1 cellular context compared by ENCODE assay signal in the genomic region with DNA sequence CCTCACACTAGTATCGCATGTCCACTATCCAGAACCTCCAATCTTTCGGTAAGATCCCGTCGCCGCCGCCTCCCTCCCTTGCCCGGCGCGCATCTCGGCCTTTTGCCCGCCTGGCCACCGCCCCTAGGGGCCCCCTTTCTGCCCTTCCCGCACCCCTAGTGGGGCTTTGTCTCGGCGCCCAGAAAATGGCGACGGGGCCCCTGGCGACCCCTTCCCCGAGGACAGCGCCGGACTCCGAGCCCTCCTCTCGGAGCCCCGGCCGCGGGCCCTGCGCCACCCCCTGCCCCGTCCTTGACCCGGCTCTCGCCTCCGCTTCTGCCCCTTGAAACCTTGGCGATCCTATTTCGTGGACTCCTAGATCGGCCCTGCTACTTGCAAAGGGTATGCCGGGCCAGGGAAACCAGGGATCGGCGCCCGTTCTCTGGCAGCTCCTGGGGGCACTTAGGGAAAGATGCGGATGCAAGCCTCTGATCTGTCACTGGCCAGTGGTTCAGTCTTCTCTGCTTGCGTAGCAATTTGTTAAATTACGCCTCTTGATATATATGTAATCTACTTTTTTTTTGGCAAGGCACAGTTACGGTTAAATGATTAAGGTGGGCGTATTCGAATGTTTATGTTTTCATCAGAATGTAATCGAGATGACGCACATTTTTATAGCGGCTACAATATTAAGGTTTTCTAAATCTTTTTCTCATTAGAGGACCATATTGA.
TF ChIP-seq lines count a peak whose summit lies in the region.

No MANE protein-coding gene starts in this region.

TF ChIP-seq in K562, 482 proteins besides CTCF, POLR2A, EP300 and RAD21 (continued from another document and continues in another):
- TF ChIP-seq, protein P1, sequence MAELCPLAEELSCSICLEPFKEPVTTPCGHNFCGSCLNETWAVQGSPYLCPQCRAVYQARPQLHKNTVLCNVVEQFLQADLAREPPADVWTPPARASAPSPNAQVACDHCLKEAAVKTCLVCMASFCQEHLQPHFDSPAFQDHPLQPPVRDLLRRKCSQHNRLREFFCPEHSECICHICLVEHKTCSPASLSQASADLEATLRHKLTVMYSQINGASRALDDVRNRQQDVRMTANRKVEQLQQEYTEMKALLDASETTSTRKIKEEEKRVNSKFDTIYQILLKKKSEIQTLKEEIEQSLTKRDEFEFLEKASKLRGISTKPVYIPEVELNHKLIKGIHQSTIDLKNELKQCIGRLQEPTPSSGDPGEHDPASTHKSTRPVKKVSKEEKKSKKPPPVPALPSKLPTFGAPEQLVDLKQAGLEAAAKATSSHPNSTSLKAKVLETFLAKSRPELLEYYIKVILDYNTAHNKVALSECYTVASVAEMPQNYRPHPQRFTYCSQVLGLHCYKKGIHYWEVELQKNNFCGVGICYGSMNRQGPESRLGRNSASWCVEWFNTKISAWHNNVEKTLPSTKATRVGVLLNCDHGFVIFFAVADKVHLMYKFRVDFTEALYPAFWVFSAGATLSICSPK (IDR thresholded peaks at IDR 0.05; ENCODE audit: borderline replicate concordance), result 0 out of 2 replicates have a peak, but pooled peaks have one; percentile 51
- TF ChIP-seq, protein P2, sequence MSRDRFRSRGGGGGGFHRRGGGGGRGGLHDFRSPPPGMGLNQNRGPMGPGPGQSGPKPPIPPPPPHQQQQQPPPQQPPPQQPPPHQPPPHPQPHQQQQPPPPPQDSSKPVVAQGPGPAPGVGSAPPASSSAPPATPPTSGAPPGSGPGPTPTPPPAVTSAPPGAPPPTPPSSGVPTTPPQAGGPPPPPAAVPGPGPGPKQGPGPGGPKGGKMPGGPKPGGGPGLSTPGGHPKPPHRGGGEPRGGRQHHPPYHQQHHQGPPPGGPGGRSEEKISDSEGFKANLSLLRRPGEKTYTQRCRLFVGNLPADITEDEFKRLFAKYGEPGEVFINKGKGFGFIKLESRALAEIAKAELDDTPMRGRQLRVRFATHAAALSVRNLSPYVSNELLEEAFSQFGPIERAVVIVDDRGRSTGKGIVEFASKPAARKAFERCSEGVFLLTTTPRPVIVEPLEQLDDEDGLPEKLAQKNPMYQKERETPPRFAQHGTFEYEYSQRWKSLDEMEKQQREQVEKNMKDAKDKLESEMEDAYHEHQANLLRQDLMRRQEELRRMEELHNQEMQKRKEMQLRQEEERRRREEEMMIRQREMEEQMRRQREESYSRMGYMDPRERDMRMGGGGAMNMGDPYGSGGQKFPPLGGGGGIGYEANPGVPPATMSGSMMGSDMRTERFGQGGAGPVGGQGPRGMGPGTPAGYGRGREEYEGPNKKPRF (IDR thresholded peaks at IDR 0.05; ENCODE audit: low read depth, low read length), result no peak
- peak; percentile 95 for TF ChIP-seq ZBTB7A (IDR thresholded peaks at IDR 0.05; ENCODE audit: borderline replicate concordance, control insufficient read depth, low read depth, low read length)
- TF ChIP-seq, protein P3, sequence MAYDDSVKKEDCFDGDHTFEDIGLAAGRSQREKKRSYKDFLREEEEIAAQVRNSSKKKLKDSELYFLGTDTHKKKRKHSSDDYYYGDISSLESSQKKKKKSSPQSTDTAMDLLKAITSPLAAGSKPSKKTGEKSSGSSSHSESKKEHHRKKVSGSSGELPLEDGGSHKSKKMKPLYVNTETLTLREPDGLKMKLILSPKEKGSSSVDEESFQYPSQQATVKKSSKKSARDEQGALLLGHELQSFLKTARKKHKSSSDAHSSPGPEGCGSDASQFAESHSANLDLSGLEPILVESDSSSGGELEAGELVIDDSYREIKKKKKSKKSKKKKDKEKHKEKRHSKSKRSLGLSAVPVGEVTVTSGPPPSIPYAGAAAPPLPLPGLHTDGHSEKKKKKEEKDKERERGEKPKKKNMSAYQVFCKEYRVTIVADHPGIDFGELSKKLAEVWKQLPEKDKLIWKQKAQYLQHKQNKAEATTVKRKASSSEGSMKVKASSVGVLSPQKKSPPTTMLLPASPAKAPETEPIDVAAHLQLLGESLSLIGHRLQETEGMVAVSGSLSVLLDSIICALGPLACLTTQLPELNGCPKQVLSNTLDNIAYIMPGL (CRISPR knock-in tag; IDR thresholded peaks at IDR 0.05), result 0 out of 2 replicates have a peak, but pooled peaks have one; percentile 29
- no peak for TF ChIP-seq BCL6 (CRISPR knock-in tag; IDR thresholded peaks at IDR 0.05)
- peak; percentile 24 to 87 (median 55) for TF ChIP-seq YY1 (IDR thresholded peaks at IDR 0.05; ENCODE audit: borderline replicate concordance in 1 of 3, control insufficient read depth in 1 of 3, extremely low read depth in 1 of 3, insufficient read depth in 3 of 3, insufficient read length in 1 of 3, insufficient replicate concordance in 2 of 3, low read depth in 1 of 3, low read length in 2 of 3)
- TF ChIP-seq, protein P4, sequence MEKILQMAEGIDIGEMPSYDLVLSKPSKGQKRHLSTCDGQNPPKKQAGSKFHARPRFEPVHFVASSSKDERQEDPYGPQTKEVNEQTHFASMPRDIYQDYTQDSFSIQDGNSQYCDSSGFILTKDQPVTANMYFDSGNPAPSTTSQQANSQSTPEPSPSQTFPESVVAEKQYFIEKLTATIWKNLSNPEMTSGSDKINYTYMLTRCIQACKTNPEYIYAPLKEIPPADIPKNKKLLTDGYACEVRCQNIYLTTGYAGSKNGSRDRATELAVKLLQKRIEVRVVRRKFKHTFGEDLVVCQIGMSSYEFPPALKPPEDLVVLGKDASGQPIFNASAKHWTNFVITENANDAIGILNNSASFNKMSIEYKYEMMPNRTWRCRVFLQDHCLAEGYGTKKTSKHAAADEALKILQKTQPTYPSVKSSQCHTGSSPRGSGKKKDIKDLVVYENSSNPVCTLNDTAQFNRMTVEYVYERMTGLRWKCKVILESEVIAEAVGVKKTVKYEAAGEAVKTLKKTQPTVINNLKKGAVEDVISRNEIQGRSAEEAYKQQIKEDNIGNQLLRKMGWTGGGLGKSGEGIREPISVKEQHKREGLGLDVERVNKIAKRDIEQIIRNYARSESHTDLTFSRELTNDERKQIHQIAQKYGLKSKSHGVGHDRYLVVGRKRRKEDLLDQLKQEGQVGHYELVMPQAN (IDR thresholded peaks at IDR 0.05; ENCODE audit: borderline replicate concordance), result peak; percentile 41; the same call in 1 of the 2 replicates
- TF ChIP-seq, protein P5, sequence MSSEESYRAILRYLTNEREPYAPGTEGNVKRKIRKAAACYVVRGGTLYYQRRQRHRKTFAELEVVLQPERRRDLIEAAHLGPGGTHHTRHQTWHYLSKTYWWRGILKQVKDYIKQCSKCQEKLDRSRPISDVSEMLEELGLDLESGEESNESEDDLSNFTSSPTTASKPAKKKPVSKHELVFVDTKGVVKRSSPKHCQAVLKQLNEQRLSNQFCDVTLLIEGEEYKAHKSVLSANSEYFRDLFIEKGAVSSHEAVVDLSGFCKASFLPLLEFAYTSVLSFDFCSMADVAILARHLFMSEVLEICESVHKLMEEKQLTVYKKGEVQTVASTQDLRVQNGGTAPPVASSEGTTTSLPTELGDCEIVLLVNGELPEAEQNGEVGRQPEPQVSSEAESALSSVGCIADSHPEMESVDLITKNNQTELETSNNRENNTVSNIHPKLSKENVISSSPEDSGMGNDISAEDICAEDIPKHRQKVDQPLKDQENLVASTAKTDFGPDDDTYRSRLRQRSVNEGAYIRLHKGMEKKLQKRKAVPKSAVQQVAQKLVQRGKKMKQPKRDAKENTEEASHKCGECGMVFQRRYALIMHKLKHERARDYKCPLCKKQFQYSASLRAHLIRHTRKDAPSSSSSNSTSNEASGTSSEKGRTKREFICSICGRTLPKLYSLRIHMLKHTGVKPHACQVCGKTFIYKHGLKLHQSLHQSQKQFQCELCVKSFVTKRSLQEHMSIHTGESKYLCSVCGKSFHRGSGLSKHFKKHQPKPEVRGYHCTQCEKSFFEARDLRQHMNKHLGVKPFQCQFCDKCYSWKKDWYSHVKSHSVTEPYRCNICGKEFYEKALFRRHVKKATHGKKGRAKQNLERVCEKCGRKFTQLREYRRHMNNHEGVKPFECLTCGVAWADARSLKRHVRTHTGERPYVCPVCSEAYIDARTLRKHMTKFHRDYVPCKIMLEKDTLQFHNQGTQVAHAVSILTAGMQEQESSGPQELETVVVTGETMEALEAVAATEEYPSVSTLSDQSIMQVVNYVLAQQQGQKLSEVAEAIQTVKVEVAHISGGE (CRISPR knock-in tag; IDR thresholded peaks at IDR 0.05), result peak in 1 of 3 experiments; percentile 14; a peak in 1 of 6 replicates
- TF ChIP-seq, protein P6, sequence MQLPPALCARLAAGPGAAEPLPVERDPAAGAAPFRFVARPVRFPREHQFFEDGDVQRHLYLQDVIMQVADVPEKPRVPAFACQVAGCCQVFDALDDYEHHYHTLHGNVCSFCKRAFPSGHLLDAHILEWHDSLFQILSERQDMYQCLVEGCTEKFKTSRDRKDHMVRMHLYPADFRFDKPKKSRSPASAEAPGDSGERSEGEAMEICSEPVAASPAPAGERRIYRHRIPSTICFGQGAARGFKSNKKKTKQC (CRISPR knock-in tag; IDR thresholded peaks at IDR 0.05), result peak; percentile 70; the same call in 1 of the 2 replicates
- no peak for TF ChIP-seq ZNF134 (CRISPR knock-in tag; conservative IDR thresholded peaks at IDR 0.05)
- TF ChIP-seq GATA2 (CRISPR knock-in tag; IDR thresholded peaks at IDR 0.05), result peak; percentile 32; the same call in 1 of the 2 replicates
- TF ChIP-seq, protein P7, sequence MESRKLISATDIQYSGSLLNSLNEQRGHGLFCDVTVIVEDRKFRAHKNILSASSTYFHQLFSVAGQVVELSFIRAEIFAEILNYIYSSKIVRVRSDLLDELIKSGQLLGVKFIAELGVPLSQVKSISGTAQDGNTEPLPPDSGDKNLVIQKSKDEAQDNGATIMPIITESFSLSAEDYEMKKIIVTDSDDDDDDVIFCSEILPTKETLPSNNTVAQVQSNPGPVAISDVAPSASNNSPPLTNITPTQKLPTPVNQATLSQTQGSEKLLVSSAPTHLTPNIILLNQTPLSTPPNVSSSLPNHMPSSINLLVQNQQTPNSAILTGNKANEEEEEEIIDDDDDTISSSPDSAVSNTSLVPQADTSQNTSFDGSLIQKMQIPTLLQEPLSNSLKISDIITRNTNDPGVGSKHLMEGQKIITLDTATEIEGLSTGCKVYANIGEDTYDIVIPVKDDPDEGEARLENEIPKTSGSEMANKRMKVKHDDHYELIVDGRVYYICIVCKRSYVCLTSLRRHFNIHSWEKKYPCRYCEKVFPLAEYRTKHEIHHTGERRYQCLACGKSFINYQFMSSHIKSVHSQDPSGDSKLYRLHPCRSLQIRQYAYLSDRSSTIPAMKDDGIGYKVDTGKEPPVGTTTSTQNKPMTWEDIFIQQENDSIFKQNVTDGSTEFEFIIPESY (CRISPR knock-in tag; IDR thresholded peaks at IDR 0.05), result 0 out of 2 replicates have a peak, but pooled peaks have one; percentile 29
- peak; percentile 55; the same call in 1 of the 2 replicates for TF ChIP-seq EP400 (IDR thresholded peaks at IDR 0.05)
- TF ChIP-seq MAFG (tag; conservative IDR thresholded peaks at IDR 0.05), result 0 out of 2 replicates have a peak, but pooled peaks have one; percentile 14
- TF ChIP-seq GATAD2A (IDR thresholded peaks at IDR 0.05), result peak; percentile 32; the same call in 1 of the 2 replicates
- no peak for TF ChIP-seq MYC (IDR thresholded peaks at IDR 0.05; ENCODE audit: low read depth, low read length)
- TF ChIP-seq MYC (CRISPR knock-in tag; IDR thresholded peaks at IDR 0.05; ENCODE audit: borderline replicate concordance, low read depth), result 0 out of 2 replicates have a peak, but pooled peaks have one; percentile 40
- no peak for TF ChIP-seq GTF2A2 (tag; IDR thresholded peaks at IDR 0.05)
- TF ChIP-seq ZFPM2 (CRISPR knock-in tag; IDR thresholded peaks at IDR 0.05), result 0 out of 2 replicates have a peak, but pooled peaks have one; percentile 64
- TF ChIP-seq ZNF696 (CRISPR knock-in tag; conservative IDR thresholded peaks at IDR 0.05), result no peak
- no peak; the same call in 1 of the 2 replicates for TF ChIP-seq ETV5 (CRISPR knock-in tag; IDR thresholded peaks at IDR 0.05; ENCODE audit: low read depth)
- TF ChIP-seq, protein P8, sequence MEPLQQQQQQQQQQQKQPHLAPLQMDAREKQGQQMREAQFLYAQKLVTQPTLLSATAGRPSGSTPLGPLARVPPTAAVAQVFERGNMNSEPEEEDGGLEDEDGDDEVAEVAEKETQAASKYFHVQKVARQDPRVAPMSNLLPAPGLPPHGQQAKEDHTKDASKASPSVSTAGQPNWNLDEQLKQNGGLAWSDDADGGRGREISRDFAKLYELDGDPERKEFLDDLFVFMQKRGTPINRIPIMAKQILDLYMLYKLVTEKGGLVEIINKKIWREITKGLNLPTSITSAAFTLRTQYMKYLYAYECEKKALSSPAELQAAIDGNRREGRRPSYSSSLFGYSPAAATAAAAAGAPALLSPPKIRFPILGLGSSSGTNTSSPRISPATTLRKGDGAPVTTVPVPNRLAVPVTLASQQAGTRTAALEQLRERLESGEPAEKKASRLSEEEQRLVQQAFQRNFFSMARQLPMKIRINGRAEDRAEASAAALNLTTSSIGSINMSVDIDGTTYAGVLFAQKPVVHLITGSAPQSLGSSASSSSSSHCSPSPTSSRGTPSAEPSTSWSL (CRISPR knock-in tag; IDR thresholded peaks at IDR 0.05; ENCODE audit: borderline replicate concordance), result 0 out of 2 replicates have a peak, but pooled peaks have one; percentile 53
- no peak for TF ChIP-seq CBX5 (IDR thresholded peaks at IDR 0.05; ENCODE audit: borderline replicate concordance, low read depth)
- peak; percentile 49 for TF ChIP-seq PCBP1 (IDR thresholded peaks at IDR 0.05; ENCODE audit: low read depth, low read length, poor library complexity, severe bottlenecking)
- TF ChIP-seq, protein P9, sequence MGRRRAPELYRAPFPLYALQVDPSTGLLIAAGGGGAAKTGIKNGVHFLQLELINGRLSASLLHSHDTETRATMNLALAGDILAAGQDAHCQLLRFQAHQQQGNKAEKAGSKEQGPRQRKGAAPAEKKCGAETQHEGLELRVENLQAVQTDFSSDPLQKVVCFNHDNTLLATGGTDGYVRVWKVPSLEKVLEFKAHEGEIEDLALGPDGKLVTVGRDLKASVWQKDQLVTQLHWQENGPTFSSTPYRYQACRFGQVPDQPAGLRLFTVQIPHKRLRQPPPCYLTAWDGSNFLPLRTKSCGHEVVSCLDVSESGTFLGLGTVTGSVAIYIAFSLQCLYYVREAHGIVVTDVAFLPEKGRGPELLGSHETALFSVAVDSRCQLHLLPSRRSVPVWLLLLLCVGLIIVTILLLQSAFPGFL (CRISPR knock-in tag; IDR thresholded peaks at IDR 0.05), result 0 out of 2 replicates have a peak, but pooled peaks have one; percentile 89
- TF ChIP-seq TEAD4 (IDR thresholded peaks at IDR 0.05; ENCODE audit: low read length), result no peak
- 0 out of 2 replicates have a peak, but pooled peaks have one; percentile 17 for TF ChIP-seq TEAD4 (CRISPR knock-in tag; IDR thresholded peaks at IDR 0.05; ENCODE audit: borderline replicate concordance)
- peak; percentile 35 for TF ChIP-seq SAP30 (IDR thresholded peaks at IDR 0.05; ENCODE audit: borderline replicate concordance, insufficient read depth, low read depth, low read length, poor library complexity, severe bottlenecking)
- no peak for TF ChIP-seq CBX2 (IDR thresholded peaks at IDR 0.05; ENCODE audit: insufficient read depth, low read length, poor library complexity, severe bottlenecking)
- peak; percentile 83 for TF ChIP-seq POLR2G (IDR thresholded peaks at IDR 0.05; ENCODE audit: low read depth, low read length)
- TF ChIP-seq, protein P10, sequence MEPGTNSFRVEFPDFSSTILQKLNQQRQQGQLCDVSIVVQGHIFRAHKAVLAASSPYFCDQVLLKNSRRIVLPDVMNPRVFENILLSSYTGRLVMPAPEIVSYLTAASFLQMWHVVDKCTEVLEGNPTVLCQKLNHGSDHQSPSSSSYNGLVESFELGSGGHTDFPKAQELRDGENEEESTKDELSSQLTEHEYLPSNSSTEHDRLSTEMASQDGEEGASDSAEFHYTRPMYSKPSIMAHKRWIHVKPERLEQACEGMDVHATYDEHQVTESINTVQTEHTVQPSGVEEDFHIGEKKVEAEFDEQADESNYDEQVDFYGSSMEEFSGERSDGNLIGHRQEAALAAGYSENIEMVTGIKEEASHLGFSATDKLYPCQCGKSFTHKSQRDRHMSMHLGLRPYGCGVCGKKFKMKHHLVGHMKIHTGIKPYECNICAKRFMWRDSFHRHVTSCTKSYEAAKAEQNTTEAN (CRISPR knock-in tag; IDR thresholded peaks at IDR 0.05), result 0 out of 2 replicates have a peak, but pooled peaks have one; percentile 6
- no peak for TF ChIP-seq ZNF57 (CRISPR knock-in tag; IDR thresholded peaks at IDR 0.05)
- TF ChIP-seq MAZ (CRISPR knock-in tag; conservative IDR thresholded peaks at IDR 0.05 in 1 of 2, IDR thresholded peaks at IDR 0.05 in 1 of 2), result peak in 1 of 2 experiments; percentile 7; a peak in 2 of 4 replicates
